Comparison of ENCODE assay signal across 9 cellular contexts in genomic region chr12:12705833-12706520, GRCh38. TPM values are rescaled to one million over a fixed set of nuclear protein-coding genes. Genes with fewer than 3 reads are reported as not detected.
A peak's percentile ranks its signal among the peaks of the same experiment; 100 is the strongest.
DNase-seq lines count a peak whose midpoint lies in the region; ATAC-seq and TF ChIP-seq lines count a peak whose summit lies in the region.
"Had no signal": no experiment of that assay in that cellular context is flagged by ENCODE, and none has a peak within 500 bp of the region (broad histone marks: within the 10 kb centered on the region; RNA-seq: fewer than 3 reads in every experiment).

No MANE protein-coding gene starts in this region.

- peak; percentile 95 to 96 for ATAC-seq in activated T-cell treated with anti-CD3 and anti-CD28 coated beads, Interleukin-2, amount 50 U/mL, for 72 hours (replicated peaks in 1 of 2)
- peak; percentile 86 for ATAC-seq in naive thymus-derived CD4-positive, alpha-beta T cell
- ATAC-seq in SK-N-SH treated with all-trans-retinoic acid at 6 μM for 48 hours (no peak), HG02970 (IDR thresholded peaks at IDR 0.05; ENCODE audit: low FRiP score, unreplicated experiment) (no peak)

- no peaks in the 10 kb centered on the region for H3K27me3 Mint-ChIP-seq in CD8-positive, alpha-beta memory T cell
- H3K27me3 Mint-ChIP-seq in activated T-cell treated with anti-CD3 and anti-CD28 coated beads, Interleukin-2, amount 50 U/mL, for 72 hours (ENCODE audit: low read depth): no peaks in the 10 kb centered on the region
- H3K27me3 Mint-ChIP-seq in naive thymus-derived CD4-positive, alpha-beta T cell: no peaks in the 10 kb centered on the region
- no peaks in the 10 kb centered on the region for H3K27me3 Mint-ChIP-seq in activated T-helper 2 cell treated with anti-CD3 and anti-CD28 coated beads, Interferon-gamma antibody, Interleukin-2, Interleukin-4, amounts not matched to agents 10 μg/mL and 5 μg/mL and 100 μg/mL, durations not matched to agents 14 hours and 24 hours and 36 hours (ENCODE audit: low read depth)

- H3K27ac ChIP-seq in CD8-positive, alpha-beta memory T cell (ENCODE audit: low read depth, low read length): no peak overlapping the region
- H3K27ac ChIP-seq in naive thymus-derived CD4-positive, alpha-beta T cell (ENCODE audit: low read depth, low read length): no peak overlapping the region
- H3K27ac ChIP-seq: neural progenitor cell had no signal

- intact Hi-C loops in naive thymus-derived CD4-positive, alpha-beta T cell (cut with micrococcal nuclease): loop anchor here in 1 of 2 donors (1.0 to 10.0 kb wide), 4 partner anchors 8 to 1151 kb away; no protein-coding TSS in a partner anchor
- intact Hi-C loops in activated T-helper 2 cell treated with anti-CD3 and anti-CD28 coated beads, Interferon-gamma antibody, Interleukin-2, Interleukin-4, amounts not matched to agents 10 μg/mL and 5 μg/mL and 100 μg/mL, durations not matched to agents 14 hours and 24 hours and 36 hours (cut with micrococcal nuclease): loop anchor here (2.0 kb wide), 1 partner anchor 95 kb away; the partner anchor contains the start of gene CREBL2

- POLR2A ChIA-PET in CD8-positive, alpha-beta memory T cell (lab: Charles Lee): interaction anchor here (0.5 to 1.2 kb wide), 5 partner anchors 8 to 231 kb away, joined by 3 to 10 read pairs (median 3); no protein-coding TSS in a partner anchor
- POLR2A ChIA-PET in naive thymus-derived CD4-positive, alpha-beta T cell (lab: Charles Lee): interaction anchor here (0.7 to 35.7 kb wide), 8 partner anchors 4 to 330 kb away, joined by 3 to 1179 read pairs (median 4); partner anchors contain the start of genes CDKN1B and GPR19

- no peaks in the 10 kb centered on the region for H3K36me3 Mint-ChIP-seq in CD8-positive, alpha-beta memory T cell
- H3K36me3 Mint-ChIP-seq in activated T-cell treated with anti-CD3 and anti-CD28 coated beads, Interleukin-2, amount 50 U/mL, for 72 hours (ENCODE audit: insufficient read depth in 2 of 2): peaks cover 0 to 1% of the 10 kb centered on the region in 2 donors
- H3K36me3 Mint-ChIP-seq in naive thymus-derived CD4-positive, alpha-beta T cell: no peaks in the 10 kb centered on the region
- peaks cover 4% of the 10 kb centered on the region for H3K36me3 Mint-ChIP-seq in activated T-helper 2 cell treated with anti-CD3 and anti-CD28 coated beads, Interferon-gamma antibody, Interleukin-2, Interleukin-4, amounts not matched to agents 10 μg/mL and 5 μg/mL and 100 μg/mL, durations not matched to agents 14 hours and 24 hours and 36 hours (ENCODE audit: low read depth)
- H3K36me3 Mint-ChIP-seq: neural progenitor cell had no signal

- no peak overlapping the region for H3K4me3 Mint-ChIP-seq in CD8-positive, alpha-beta memory T cell
- no peak overlapping the region for H3K4me3 Mint-ChIP-seq in activated T-cell treated with anti-CD3 and anti-CD28 coated beads, Interleukin-2, amount 50 U/mL, for 72 hours
- no peak overlapping the region for H3K4me3 Mint-ChIP-seq in naive thymus-derived CD4-positive, alpha-beta T cell
- no peak overlapping the region for H3K4me3 Mint-ChIP-seq in activated T-helper 2 cell treated with anti-CD3 and anti-CD28 coated beads, Interferon-gamma antibody, Interleukin-2, Interleukin-4, amounts not matched to agents 10 μg/mL and 5 μg/mL and 100 μg/mL, durations not matched to agents 14 hours and 24 hours and 36 hours (ENCODE audit: low read depth)
- H3K4me3 Mint-ChIP-seq: neural progenitor cell had no signal

- no peaks in the 10 kb centered on the region for H3K9me3 Mint-ChIP-seq in CD8-positive, alpha-beta memory T cell
- H3K9me3 Mint-ChIP-seq in activated T-cell treated with anti-CD3 and anti-CD28 coated beads, Interleukin-2, amount 50 U/mL, for 72 hours: no peaks in the 10 kb centered on the region
- no peaks in the 10 kb centered on the region for H3K9me3 Mint-ChIP-seq in naive thymus-derived CD4-positive, alpha-beta T cell
- H3K9me3 Mint-ChIP-seq in activated T-helper 2 cell treated with anti-CD3 and anti-CD28 coated beads, Interferon-gamma antibody, Interleukin-2, Interleukin-4, amounts not matched to agents 10 μg/mL and 5 μg/mL and 100 μg/mL, durations not matched to agents 14 hours and 24 hours and 36 hours: no peaks in the 10 kb centered on the region
- H3K9me3 Mint-ChIP-seq: neural progenitor cell had no signal

- H3K4me1 Mint-ChIP-seq in CD8-positive, alpha-beta memory T cell: peaks cover 14 to 22% (median 20%) of the 10 kb centered on the region in 3 donors
- H3K4me1 Mint-ChIP-seq in activated T-cell treated with anti-CD3 and anti-CD28 coated beads, Interleukin-2, amount 50 U/mL, for 72 hours (ENCODE audit: low read depth): peaks cover 29% of the 10 kb centered on the region
- peaks cover 13 to 39% (median 22%) of the 10 kb centered on the region in 7 donors for H3K4me1 Mint-ChIP-seq in naive thymus-derived CD4-positive, alpha-beta T cell
- H3K4me1 Mint-ChIP-seq in activated T-helper 2 cell treated with anti-CD3 and anti-CD28 coated beads, Interferon-gamma antibody, Interleukin-2, Interleukin-4, amounts not matched to agents 10 μg/mL and 5 μg/mL and 100 μg/mL, durations not matched to agents 14 hours and 24 hours and 36 hours (ENCODE audit: low read depth): peaks cover 21% of the 10 kb centered on the region

- H3K36me3 ChIP-seq in CD8-positive, alpha-beta memory T cell (ENCODE audit: insufficient read depth, low read length): no peaks in the 10 kb centered on the region
- no peaks in the 10 kb centered on the region for H3K36me3 ChIP-seq in naive thymus-derived CD4-positive, alpha-beta T cell (ENCODE audit: control insufficient read depth in 2 of 3, insufficient read depth in 3 of 3, low read length in 3 of 3)
- H3K36me3 ChIP-seq: neural progenitor cell had no signal

- peak; percentile 45 to 89 (median 78) for DNase-seq in CD8-positive, alpha-beta memory T cell
- peak; percentile 68 for DNase-seq in RPMI8226
- DNase-seq in activated T-cell treated with anti-CD3 and anti-CD28 coated beads, Interleukin-2, amount 50 U/mL, for 72 hours: peak; percentile 84 to 85
- DNase-seq in naive thymus-derived CD4-positive, alpha-beta T cell: peak in 8 of 9 donors; percentile 53 to 85 (median 76)
- no peak for DNase-seq in activated T-helper 2 cell treated with anti-CD3 and anti-CD28 coated beads, Interferon-gamma antibody, Interleukin-2, Interleukin-4, amounts not matched to agents 10 μg/mL and 5 μg/mL and 100 μg/mL, durations not matched to agents 14 hours and 24 hours and 36 hours (ENCODE audit: low spot score)
- DNase-seq in kidney glomerular epithelial cell (lab: John Stamatoyannopoulos, UW): no peak

- H3K4me1 ChIP-seq in CD8-positive, alpha-beta memory T cell (ENCODE audit: insufficient read depth, low read length): peaks cover 33% of the 10 kb centered on the region
- peaks cover 18 to 37% of the 10 kb centered on the region in 2 donors for H3K4me1 ChIP-seq in naive thymus-derived CD4-positive, alpha-beta T cell (ENCODE audit: control insufficient read depth in 2 of 2, insufficient read depth in 2 of 2, low read length in 2 of 2)

- no peaks in the 10 kb centered on the region for H3K9me3 ChIP-seq in CD8-positive, alpha-beta memory T cell (ENCODE audit: low read length)
- H3K9me3 ChIP-seq in naive thymus-derived CD4-positive, alpha-beta T cell (ENCODE audit: control insufficient read depth in 2 of 3, low read length in 3 of 3): no peaks in the 10 kb centered on the region

- CTCF ChIA-PET in CD8-positive, alpha-beta memory T cell (lab: Charles Lee): interaction anchor here (1.0 to 1.5 kb wide), 4 partner anchors 10 to 329 kb away, joined by 3 read pairs; no protein-coding TSS in a partner anchor
- CTCF ChIA-PET in naive thymus-derived CD4-positive, alpha-beta T cell (lab: Charles Lee): interaction anchor here (0.9 to 1.6 kb wide), 7 partner anchors 8 to 329 kb away, joined by 3 to 11 read pairs (median 8); no protein-coding TSS in a partner anchor

- H3K4me3 ChIP-seq in CD8-positive, alpha-beta memory T cell (ENCODE audit: low read length): peak overlapping the region; percentile 25
- peak overlapping the region; percentile 36 for H3K4me3 ChIP-seq in naive thymus-derived CD4-positive, alpha-beta T cell (ENCODE audit: low read length)
- H3K4me3 ChIP-seq: neural progenitor cell had no signal

- no peak overlapping the region for H3K27ac Mint-ChIP-seq in CD8-positive, alpha-beta memory T cell
- no peak overlapping the region for H3K27ac Mint-ChIP-seq in activated T-cell treated with anti-CD3 and anti-CD28 coated beads, Interleukin-2, amount 50 U/mL, for 72 hours
- no peak overlapping the region for H3K27ac Mint-ChIP-seq in naive thymus-derived CD4-positive, alpha-beta T cell
- no peak overlapping the region for H3K27ac Mint-ChIP-seq in activated T-helper 2 cell treated with anti-CD3 and anti-CD28 coated beads, Interferon-gamma antibody, Interleukin-2, Interleukin-4, amounts not matched to agents 10 μg/mL and 5 μg/mL and 100 μg/mL, durations not matched to agents 14 hours and 24 hours and 36 hours
- H3K27ac Mint-ChIP-seq: neural progenitor cell had no signal

- H3K27me3 ChIP-seq in CD8-positive, alpha-beta memory T cell (ENCODE audit: insufficient read depth, low read length, poor library complexity, severe bottlenecking): no peaks in the 10 kb centered on the region
- no peaks in the 10 kb centered on the region for H3K27me3 ChIP-seq in naive thymus-derived CD4-positive, alpha-beta T cell (ENCODE audit: control insufficient read depth in 2 of 2, insufficient read depth in 2 of 2, low read length in 2 of 2)
- H3K27me3 ChIP-seq: neural progenitor cell had no signal

TF ChIP-seq in SK-N-SH treated with all-trans-retinoic acid at 6 μM for 48 hours, 23 proteins besides CTCF, POLR2A, EP300 and RAD21 (continues in another document):
- TF ChIP-seq OSR1 (CRISPR knock-in tag; IDR thresholded peaks at IDR 0.05): no peak
- TF ChIP-seq TOX (CRISPR knock-in tag; IDR thresholded peaks at IDR 0.05; ENCODE audit: borderline replicate concordance): no peak

RNA-seq across cellular contexts. Expression of gene GPR19, which starts 10.0 kb away (rescaled TPM):
- total RNA-seq in CD8-positive, alpha-beta memory T cell: 1 to 10 TPM; 9.1 TPM
- 1.3 TPM for polyA plus RNA-seq in CD8-positive, alpha-beta memory T cell
- total RNA-seq in activated T-cell treated with anti-CD3 and anti-CD28 coated beads, Interleukin-2, amount 50 U/mL, for 72 hours: 10 to 100 TPM; 34.2 to 50.4 TPM
- 10 to 100 TPM in 1 of 5 experiments, 1 to 10 TPM in 3, under 1 TPM in 1; 0.69 to 10.4 (median 2.7) TPM for total RNA-seq in naive thymus-derived CD4-positive, alpha-beta T cell
- polyA plus RNA-seq in naive thymus-derived CD4-positive, alpha-beta T cell: under 1 TPM; 0.17 to 0.52 TPM
- total RNA-seq in activated T-helper 2 cell treated with anti-CD3 and anti-CD28 coated beads, Interferon-gamma antibody, Interleukin-2, Interleukin-4, amounts not matched to agents 10 μg/mL and 5 μg/mL and 100 μg/mL, durations not matched to agents 14 hours and 24 hours and 36 hours: 8.9 and 12.2 TPM in 2 replicates

RNA-seq across cellular contexts. Expression of gene CDKN1B, which starts 11.2 kb away (rescaled TPM):
- total RNA-seq in CD8-positive, alpha-beta memory T cell: 10 to 100 TPM; 47.1 to 48.7 TPM
- 10.0 TPM for polyA plus RNA-seq in CD8-positive, alpha-beta memory T cell
- 10 to 100 TPM; 54.2 to 67.2 TPM for total RNA-seq in activated T-cell treated with anti-CD3 and anti-CD28 coated beads, Interleukin-2, amount 50 U/mL, for 72 hours
- total RNA-seq in naive thymus-derived CD4-positive, alpha-beta T cell: 100 to 1,000 TPM; 105 to 205 (median 191) TPM
- 10 to 100 TPM; 15.1 to 32.8 TPM for polyA plus RNA-seq in naive thymus-derived CD4-positive, alpha-beta T cell
- 49.0 and 53.4 TPM in 2 replicates for total RNA-seq in activated T-helper 2 cell treated with anti-CD3 and anti-CD28 coated beads, Interferon-gamma antibody, Interleukin-2, Interleukin-4, amounts not matched to agents 10 μg/mL and 5 μg/mL and 100 μg/mL, durations not matched to agents 14 hours and 24 hours and 36 hours

Comparison
In these comparisons a context has a peak if more than half of its experiments do, and no peak if none do; other contexts are left out.
1. DNase-seq: peak in CD8-positive, alpha-beta memory T cell (5 of 5), RPMI8226 (single experiment), activated T-cell treated with anti-CD3 and anti-CD28 coated beads, Interleukin-2, amount 50 U/mL, for 72 hours (2 of 2) and naive thymus-derived CD4-positive, alpha-beta T cell (8 of 9); none in activated T-helper 2 cell treated with anti-CD3 and anti-CD28 coated beads, Interferon-gamma antibody, Interleukin-2, Interleukin-4, amounts not matched to agents 10 μg/mL and 5 μg/mL and 100 μg/mL, durations not matched to agents 14 hours and 24 hours and 36 hours (single experiment) and kidney glomerular epithelial cell (single experiment).
2. ATAC-seq: peak in activated T-cell treated with anti-CD3 and anti-CD28 coated beads, Interleukin-2, amount 50 U/mL, for 72 hours (2 of 2) and naive thymus-derived CD4-positive, alpha-beta T cell (single experiment); none in SK-N-SH treated with all-trans-retinoic acid at 6 μM for 48 hours (single experiment) and HG02970 (single experiment).